19 cellular contexts compared by ENCODE assay signal in the genomic region with DNA sequence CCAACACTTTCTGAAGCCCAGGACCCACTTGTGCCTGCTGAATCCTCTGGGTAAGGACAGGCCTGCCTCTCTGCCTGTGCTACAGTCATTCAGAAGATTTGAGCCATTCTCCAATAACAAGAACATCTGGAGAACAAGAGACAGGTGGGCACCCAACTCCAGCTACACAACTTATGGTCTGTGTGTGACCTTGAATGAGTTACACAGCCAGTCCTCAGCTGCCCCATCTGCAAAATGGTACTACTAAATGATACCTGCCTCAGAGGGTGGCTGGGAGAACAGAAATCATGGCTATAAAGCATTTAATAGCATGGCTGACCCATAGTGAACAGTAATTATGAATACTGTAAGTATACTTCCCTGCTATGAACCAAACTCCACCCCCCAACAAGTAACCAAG. TPM values are rescaled to one million over a fixed set of nuclear protein-coding genes. Genes with fewer than 3 reads are reported as not detected.
DNase-seq lines count a peak whose midpoint lies in the region; ATAC-seq, FAIRE-seq and TF ChIP-seq lines count a peak whose summit lies in the region.
"Had no signal": no experiment of that assay in that cellular context is flagged by ENCODE, and none has a peak within 500 bp of the region (broad histone marks: within the 10 kb centered on the region; RNA-seq: fewer than 3 reads in every experiment).

No MANE protein-coding gene starts in this region.

- H3K36me3 Mint-ChIP-seq in WTC11 = peaks cover 21% of the 10 kb centered on the region
- H3K36me3 Mint-ChIP-seq in stimulated activated naive B cell treated with anti-CD40 and anti-IgM and Interleukin-4, amounts not matched to agents 10 μg/mL and 1 μg/mL and 100 μg/mL, for 72 hours = peaks cover 8 to 10% of the 10 kb centered on the region in 2 donors

- H3K9ac ChIP-seq in SK-N-SH (no peak overlapping the region), HepG2 (ENCODE audit: insufficient read depth, low read depth, low read length) (no peak overlapping the region)

- intact Hi-C loops in HepG2 (cut with micrococcal nuclease; ENCODE audit: unreplicated experiment) (loop anchor here (2.0 kb wide), 1 partner anchor 17 kb away; no protein-coding TSS in a partner anchor), gastrocnemius medialis (cut with DNase I; ENCODE audit: low total_unique reads) (no loop called here)

- H3K4me2 ChIP-seq in SK-N-SH (peak overlapping the region; percentile 96), HepG2 (ENCODE audit: low read depth, low read length) (no peak overlapping the region)

- FAIRE-seq in HepG2 (lab: Jason Lieb, UNC) = no peak

- DNase-seq in SK-N-SH (no peak), WTC11 (ENCODE audit: low spot score) (no peak), HepG2 (ENCODE audit: low spot score) (no peak), gastrocnemius medialis (no peak), kidney glomerular epithelial cell (lab: John Stamatoyannopoulos, UW) (no peak)
- no peak for DNase-seq in stimulated activated naive B cell treated with anti-CD40 and anti-IgM and Interleukin-4, amounts not matched to agents 10 μg/mL and 1 μg/mL and 100 μg/mL, for 72 hours
- DNase-seq: Calu3; CD4-positive, alpha-beta memory T cell; DMS79; GOT3; Karpas-422; NCI-H1105 treated with DMSO at 0.1 percent for 48 hours; NCI-H1694 treated with DMSO at 0.1 percent for 48 hours; NCI-H2107; NCI-H2227 treated with DMSO at 0.1 percent for 48 hours; NCI-H524 had no signal

- H3K4me1 Mint-ChIP-seq in WTC11 = peaks cover 6% of the 10 kb centered on the region; the same call in 1 of the 2 replicates
- peaks cover 2 to 5% of the 10 kb centered on the region in 2 donors for H3K4me1 Mint-ChIP-seq in stimulated activated naive B cell treated with anti-CD40 and anti-IgM and Interleukin-4, amounts not matched to agents 10 μg/mL and 1 μg/mL and 100 μg/mL, for 72 hours

- H2AFZ ChIP-seq in SK-N-SH (ENCODE audit: low read depth) (no peak overlapping the region), HepG2 (ENCODE audit: low read length) (no peak overlapping the region)

- H3K27me3 Mint-ChIP-seq in WTC11 (ENCODE audit: low read depth) = no peaks in the 10 kb centered on the region
- peaks cover 10 to 36% of the 10 kb centered on the region in 2 donors for H3K27me3 Mint-ChIP-seq in stimulated activated naive B cell treated with anti-CD40 and anti-IgM and Interleukin-4, amounts not matched to agents 10 μg/mL and 1 μg/mL and 100 μg/mL, for 72 hours
- H3K27me3 Mint-ChIP-seq: CD4-positive, alpha-beta memory T cell had no signal

- H3K4me3 ChIP-seq in SK-N-SH (ENCODE audit: low read depth in 2 of 2, low read length in 1 of 2) (0 out of 4 replicates have a peak overlapping the region, but pooled peaks of 1 of the 2 experiments have one; percentile 28), HepG2 (replicated peaks in 1 of 3; ENCODE audit: insufficient read depth in 1 of 3, low read depth in 2 of 3, low read length in 3 of 3) (no peak overlapping the region), gastrocnemius medialis (no peak overlapping the region)

- H3K9me3 Mint-ChIP-seq in WTC11 = no peaks in the 10 kb centered on the region
- H3K9me3 Mint-ChIP-seq in stimulated activated naive B cell treated with anti-CD40 and anti-IgM and Interleukin-4, amounts not matched to agents 10 μg/mL and 1 μg/mL and 100 μg/mL, for 72 hours = no peaks in the 10 kb centered on the region

- 0 out of 2 replicates have a peak overlapping the region, but pooled peaks have one; percentile 70 for H3K27ac Mint-ChIP-seq in WTC11
- no peak overlapping the region for H3K27ac Mint-ChIP-seq in stimulated activated naive B cell treated with anti-CD40 and anti-IgM and Interleukin-4, amounts not matched to agents 10 μg/mL and 1 μg/mL and 100 μg/mL, for 72 hours

- H3K9me2 ChIP-seq in SK-N-SH = no peaks in the 10 kb centered on the region

- no TSS peak for BruUV-seq in HepG2 (replicated peaks; lab: Mats Ljungman, UMichigan)

- POLR2A ChIA-PET in SK-N-SH (lab: Yijun Ruan, JAX) = no interaction called here
- POLR2A ChIA-PET in WTC11 (lab: Charles Lee) = no interaction called here
- POLR2A ChIA-PET in HepG2 (lab: Yijun Ruan, JAX) = no interaction called here

- TF ChIP-seq CTCF in SK-N-SH (IDR thresholded peaks at IDR 0.05) (no peak), WTC11 (IDR thresholded peaks at IDR 0.05) (no peak), HepG2 (CRISPR knock-in tag; IDR thresholded peaks at IDR 0.05) (no peak), gastrocnemius medialis (IDR thresholded peaks at IDR 0.05 in 4 of 5, conservative IDR thresholded peaks at IDR 0.05 in 1 of 5) (no peak)

- CTCF ChIA-PET in SK-N-SH (lab: Yijun Ruan, JAX) = interaction anchor here (2.3 kb wide), 1 partner anchor 17 kb away, joined by 9 read pairs; no protein-coding TSS in a partner anchor
- CTCF ChIA-PET in WTC11 (lab: Charles Lee) = no interaction called here
- CTCF ChIA-PET in HepG2 (lab: Yijun Ruan, JAX; ENCODE audit: low intra/inter-chr PET ratio, low total read pairs) = no interaction called here

- peaks cover 8 to 14% of the 10 kb centered on the region in 2 experiments; a peak in 3 of 4 replicates for H3K4me1 ChIP-seq in SK-N-SH (ENCODE audit: control insufficient read depth in 1 of 2, insufficient read depth in 2 of 2, low read depth in 1 of 2, low read length in 1 of 2)
- peaks cover 26% of the 10 kb centered on the region for H3K4me1 ChIP-seq in HepG2 (ENCODE audit: insufficient read depth, low read length)
- peaks cover 39% of the 10 kb centered on the region in 2 donors for H3K4me1 ChIP-seq in gastrocnemius medialis

- TF ChIP-seq RAD21 in SK-N-SH (IDR thresholded peaks at IDR 0.05; ENCODE audit: low read length) = no peak
- TF ChIP-seq RAD21 in HepG2 (CRISPR knock-in tag; IDR thresholded peaks at IDR 0.05) = no peak

- H3K79me2 ChIP-seq in SK-N-SH (ENCODE audit: insufficient read depth) (peaks cover 84% of the 10 kb centered on the region), HepG2 (ENCODE audit: insufficient read depth, low read length) (peaks cover 7% of the 10 kb centered on the region)

- H3K36me3 ChIP-seq in SK-N-SH (replicated peaks in 1 of 2; ENCODE audit: control insufficient read depth in 1 of 2, insufficient read depth in 2 of 2, low read length in 1 of 2) = peaks cover 46 to 50% of the 10 kb centered on the region in 2 experiments
- H3K36me3 ChIP-seq in HepG2 (replicated peaks in 1 of 2; ENCODE audit: control insufficient read depth in 1 of 2, insufficient read depth in 2 of 2, low read length in 2 of 2) = peaks cover 9 to 20% of the 10 kb centered on the region in 2 experiments; a peak in 4 of 5 replicates
- H3K36me3 ChIP-seq in gastrocnemius medialis = peaks cover 0 to 26% of the 10 kb centered on the region in 2 donors

- H3K27ac ChIP-seq in SK-N-SH (ENCODE audit: low read depth in 2 of 2, low read length in 1 of 2) (no peak overlapping the region; a peak in 1 of 4 replicates), HepG2 (ENCODE audit: extremely low read length, insufficient read depth, low read length) (no peak overlapping the region), gastrocnemius medialis (peak overlapping the region; percentile 68 to 95 (median 94))
- H3K27ac ChIP-seq: 22Rv1 had no signal

- ATAC-seq in SK-N-SH treated with all-trans-retinoic acid at 6 μM for 48 hours (no peak), WTC11 (no peak), HepG2 (no peak), gastrocnemius medialis (no peak), GM19452 (IDR thresholded peaks at IDR 0.05; ENCODE audit: unreplicated experiment) (no peak)
- no peak for ATAC-seq in stimulated activated naive B cell treated with anti-CD40 and anti-IgM and Interleukin-4, amounts not matched to agents 10 μg/mL and 1 μg/mL and 100 μg/mL, for 72 hours (replicated peaks)

- H3K9me3 ChIP-seq in SK-N-SH = no peaks in the 10 kb centered on the region
- H3K9me3 ChIP-seq in HepG2 (ENCODE audit: low read length) = no peaks in the 10 kb centered on the region
- no peaks in the 10 kb centered on the region for H3K9me3 ChIP-seq in gastrocnemius medialis

- peaks cover 16% of the 10 kb centered on the region for H3F3A ChIP-seq in SK-N-SH (replicated peaks; ENCODE audit: insufficient read depth)

- TF ChIP-seq POLR2A in HepG2 (IDR thresholded peaks at IDR 0.05; ENCODE audit: insufficient read depth in 1 of 2, low read depth in 2 of 2, low read length in 2 of 2) (no peak), gastrocnemius medialis (IDR thresholded peaks at IDR 0.05) (no peak)

- H4K20me1 ChIP-seq in SK-N-SH (ENCODE audit: insufficient read depth) (peaks cover 73% of the 10 kb centered on the region), HepG2 (ENCODE audit: insufficient read depth, low read length) (no peaks in the 10 kb centered on the region; the same call in 1 of the 2 replicates)

- no peak for TF ChIP-seq EP300 in SK-N-SH (IDR thresholded peaks at IDR 0.05; ENCODE audit: borderline replicate concordance in 1 of 2, low read depth in 1 of 2, low read length in 1 of 2)
- no peak for TF ChIP-seq EP300 in HepG2 (IDR thresholded peaks at IDR 0.05; ENCODE audit: low read depth in 2 of 2, low read length in 2 of 2)
- TF ChIP-seq EP300 in HepG2 (CRISPR knock-in tag; IDR thresholded peaks at IDR 0.05; ENCODE audit: borderline replicate concordance) = no peak

- no peak overlapping the region for H3K4me3 Mint-ChIP-seq in WTC11
- no peak overlapping the region for H3K4me3 Mint-ChIP-seq in stimulated activated naive B cell treated with anti-CD40 and anti-IgM and Interleukin-4, amounts not matched to agents 10 μg/mL and 1 μg/mL and 100 μg/mL, for 72 hours
- H3K4me3 Mint-ChIP-seq: CD4-positive, alpha-beta memory T cell had no signal

- no peaks in the 10 kb centered on the region for H3K27me3 ChIP-seq in SK-N-SH (ENCODE audit: insufficient read depth)
- H3K27me3 ChIP-seq in HepG2 (ENCODE audit: control insufficient read depth in 1 of 2, insufficient read depth in 2 of 2, low read length in 2 of 2) = no peaks in the 10 kb centered on the region; a peak in 1 of 5 replicates
- no peaks in the 10 kb centered on the region for H3K27me3 ChIP-seq in gastrocnemius medialis

- in situ Hi-C loops in HepG2 (cut with HindIII; ENCODE audit: extremely low pct_ligation_motif_present, low pct_unique_long_range_greater_than_20kb) (no loop called here), gastrocnemius medialis (cut with MboI; ENCODE audit: low sequenced_read_pairs in 4 of 4) (no loop called here)

RNA-seq across cellular contexts. Expression of gene CKAP4, which starts 4.2 kb away (rescaled TPM):
- polyA plus RNA-seq in SK-N-SH (2012; rRNA removed) (112 and 113 TPM in 2 replicates), HepG2 (2011; rRNA removed) (39.2 and 45.4 TPM in 2 replicates)
- polyA plus RNA-seq in SK-N-SH (2012; cell fraction: cytosol; rRNA removed) = 120 and 133 TPM in 2 replicates
- 79.8 and 105 TPM in 2 replicates for polyA plus RNA-seq in SK-N-SH (2012; cell fraction: nucleus; rRNA removed)
- total RNA-seq in WTC11 (2021) (67.2 to 69.6 TPM (median 67.8 TPM) in 3 replicates), HepG2 (2016; rRNA removed; fragmentation: Illumina TruSeq; extraction: Trizol) (37.3 and 70.2 TPM in 2 replicates), gastrocnemius medialis (10 to 100 TPM in 3 of 4 donors, 1 to 10 TPM in 1; 9.7 to 17.6 (median 15.7) TPM)
- 3.7 and 3.9 TPM in 2 replicates for total RNA-seq in HepG2 (2016; cell fraction: cytosol; rRNA removed; fragmentation: Illumina TruSeq; extraction: Trizol; ENCODE audit: low read depth)
- 34.6 and 68.5 TPM in 2 replicates for total RNA-seq in HepG2 (2016; cell fraction: insoluble cytoplasmic fraction; rRNA removed; fragmentation: Illumina TruSeq; extraction: Trizol)
- 14.7 and 15.5 TPM in 2 replicates for total RNA-seq in HepG2 (2016; cell fraction: membrane; rRNA removed; fragmentation: Illumina TruSeq; extraction: Trizol)
- 67.9 and 80.5 TPM in 2 replicates for total RNA-seq in HepG2 (2016; cell fraction: nucleus; rRNA removed; fragmentation: Illumina TruSeq; extraction: Trizol)
- polyA plus RNA-seq in HepG2 (2011; cell fraction: cytosol; rRNA removed) = 30.8 and 37.4 TPM in 2 replicates
- polyA plus RNA-seq in HepG2 (2011; cell fraction: nucleus; rRNA removed) = 17.5 and 20.0 TPM in 2 replicates
- 76.8 and 81.5 TPM in 2 replicates for polyA plus RNA-seq in HepG2 (2012)
- polyA plus RNA-seq in HepG2 (2016; cell fraction: cytosol; fragmentation: Illumina TruSeq; extraction: Trizol; ENCODE audit: low read depth) = 4.9 and 5.3 TPM in 2 replicates
- polyA plus RNA-seq in HepG2 (2016; cell fraction: insoluble cytoplasmic fraction; fragmentation: Illumina TruSeq; extraction: Trizol; ENCODE audit: low read depth) = 44.7 and 53.0 TPM in 2 replicates
- 13.7 and 14.8 TPM in 2 replicates for polyA plus RNA-seq in HepG2 (2016; cell fraction: membrane; fragmentation: Illumina TruSeq; extraction: Trizol; ENCODE audit: low read depth)
- 125 and 131 TPM in 2 replicates for polyA plus RNA-seq in HepG2 (2016; cell fraction: nucleus; fragmentation: Illumina TruSeq; extraction: Trizol; ENCODE audit: insufficient read depth, low read depth)
- 17.1 and 29.8 TPM in 2 replicates for polyA minus RNA-seq in HepG2 (2011; rRNA and poly(A)+ RNA removed; ENCODE audit: low replicate concordance)
- polyA minus RNA-seq in HepG2 (2011; cell fraction: cytosol; rRNA and poly(A)+ RNA removed) = 29.4 and 33.1 TPM in 2 replicates
- 11.7 and 15.9 TPM in 2 replicates for polyA minus RNA-seq in HepG2 (2011; cell fraction: nucleus; rRNA and poly(A)+ RNA removed)

RNA-seq across cellular contexts. Expression of gene TCP11L2, which starts 58.9 kb away (rescaled TPM):
- polyA plus RNA-seq in SK-N-SH (2012; rRNA removed) = 4.0 and 5.5 TPM in 2 replicates
- 3.2 and 3.8 TPM in 2 replicates for polyA plus RNA-seq in SK-N-SH (2012; cell fraction: cytosol; rRNA removed)
- 6.3 and 11.7 TPM in 2 replicates for polyA plus RNA-seq in SK-N-SH (2012; cell fraction: nucleus; rRNA removed)
- 11.9 to 12.8 TPM (median 12.3 TPM) in 3 replicates for total RNA-seq in WTC11 (2021)
- total RNA-seq in HepG2 (2016; rRNA removed; fragmentation: Illumina TruSeq; extraction: Trizol) = 4.6 TPM in 2 replicates
- total RNA-seq in HepG2 (2016; cell fraction: cytosol; rRNA removed; fragmentation: Illumina TruSeq; extraction: Trizol; ENCODE audit: low read depth) = 1.1 and 1.3 TPM in 2 replicates
- 3.7 and 4.3 TPM in 2 replicates for total RNA-seq in HepG2 (2016; cell fraction: insoluble cytoplasmic fraction; rRNA removed; fragmentation: Illumina TruSeq; extraction: Trizol)
- total RNA-seq in HepG2 (2016; cell fraction: membrane; rRNA removed; fragmentation: Illumina TruSeq; extraction: Trizol) = 1.4 and 2.2 TPM in 2 replicates
- 5.1 and 5.6 TPM in 2 replicates for total RNA-seq in HepG2 (2016; cell fraction: nucleus; rRNA removed; fragmentation: Illumina TruSeq; extraction: Trizol)
- 24.1 and 29.2 TPM in 2 replicates for polyA plus RNA-seq in HepG2 (2011; rRNA removed)
- polyA plus RNA-seq in HepG2 (2011; cell fraction: cytosol; rRNA removed) = 10.5 and 16.7 TPM in 2 replicates
- 21.9 and 33.5 TPM in 2 replicates for polyA plus RNA-seq in HepG2 (2011; cell fraction: nucleus; rRNA removed)
- polyA plus RNA-seq in HepG2 (2012) = 16.7 and 20.6 TPM in 2 replicates
- polyA plus RNA-seq in HepG2 (2016; cell fraction: cytosol; fragmentation: Illumina TruSeq; extraction: Trizol; ENCODE audit: low read depth) = 0.17 and 0.33 TPM in 2 replicates
- 1.5 and 1.6 TPM in 2 replicates for polyA plus RNA-seq in HepG2 (2016; cell fraction: insoluble cytoplasmic fraction; fragmentation: Illumina TruSeq; extraction: Trizol; ENCODE audit: low read depth)
- 0.25 and 0.38 TPM in 2 replicates for polyA plus RNA-seq in HepG2 (2016; cell fraction: membrane; fragmentation: Illumina TruSeq; extraction: Trizol; ENCODE audit: low read depth)
- 4.4 and 4.8 TPM in 2 replicates for polyA plus RNA-seq in HepG2 (2016; cell fraction: nucleus; fragmentation: Illumina TruSeq; extraction: Trizol; ENCODE audit: insufficient read depth, low read depth)
- 9.5 and 54.7 TPM in 2 replicates for polyA minus RNA-seq in HepG2 (2011; rRNA and poly(A)+ RNA removed; ENCODE audit: low replicate concordance)
- polyA minus RNA-seq in HepG2 (2011; cell fraction: cytosol; rRNA and poly(A)+ RNA removed) = 41.0 and 60.4 TPM in 2 replicates
- 73.6 and 109 TPM in 2 replicates for polyA minus RNA-seq in HepG2 (2011; cell fraction: nucleus; rRNA and poly(A)+ RNA removed)
- total RNA-seq in gastrocnemius medialis = 10 to 100 TPM; 39.1 to 51.7 (median 43.9) TPM

Comparison
In these comparisons a context has a peak if more than half of its experiments do, and no peak if none do; other contexts are left out.
1. H3K27ac ChIP-seq: peak in gastrocnemius medialis (4 of 4); none in SK-N-SH (0 of 2) and HepG2 (single experiment).